Comparison of ENCODE assay signal across 14 cellular contexts in the genomic region with DNA sequence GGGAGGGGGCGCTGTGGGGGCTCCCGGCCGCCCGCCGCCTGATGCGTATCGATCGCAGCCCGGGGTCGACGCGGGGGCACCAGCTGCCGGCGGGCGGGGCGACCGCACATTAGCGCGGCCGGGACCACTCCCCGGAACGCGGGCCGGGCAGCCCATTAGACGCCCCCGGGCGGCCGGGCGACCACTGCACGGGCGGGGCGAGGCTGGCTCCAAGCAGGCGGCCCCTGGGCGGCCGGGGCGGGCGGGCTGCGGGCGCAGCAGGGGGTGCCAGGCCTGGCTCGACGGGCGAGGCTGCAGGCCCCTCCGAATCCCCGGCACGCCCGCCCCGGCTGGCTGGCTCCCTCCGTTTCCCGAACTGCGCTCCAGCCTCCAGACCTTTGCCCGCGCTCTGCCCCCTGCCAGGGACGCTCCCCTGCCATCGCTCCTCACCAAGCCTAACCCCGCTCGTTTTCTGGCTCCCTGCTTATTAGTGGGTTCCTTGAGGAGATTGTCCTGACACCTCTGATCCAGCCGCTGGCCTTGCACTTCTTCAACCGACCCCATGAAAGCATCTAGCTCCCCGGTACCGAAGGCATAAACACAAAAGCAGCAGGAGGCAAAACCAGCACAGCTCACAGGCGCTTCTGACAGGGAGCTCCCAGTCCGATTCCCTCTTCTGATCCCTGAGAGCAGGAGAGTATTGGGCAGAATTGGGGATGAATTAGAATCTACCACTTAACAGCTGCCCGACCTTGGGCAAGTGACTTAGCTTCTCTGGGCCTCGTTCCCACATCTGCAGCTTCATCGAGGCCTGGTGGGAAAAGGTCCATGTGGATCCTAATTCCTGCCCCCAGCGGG.
DNase-seq lines count a peak whose midpoint lies in the region; ATAC-seq and TF ChIP-seq lines count a peak whose summit lies in the region.
"Had no signal": no experiment of that assay in that cellular context is flagged by ENCODE, and none has a peak within 500 bp of the region (broad histone marks: within the 10 kb centered on the region; RNA-seq: fewer than 3 reads in every experiment).

No MANE protein-coding gene starts in this region.

- no TSS peak for BruUV-seq in MCF 10A (replicated peaks; lab: Mats Ljungman, UMichigan)

- H3K27me3 Mint-ChIP-seq in CD4-positive, alpha-beta memory T cell: peaks cover 30 to 34% of the 10 kb centered on the region in 2 donors
- peaks cover 56 to 77% of the 10 kb centered on the region in 2 donors for H3K27me3 Mint-ChIP-seq in effector memory CD8-positive, alpha-beta T cell
- H3K27me3 Mint-ChIP-seq in nephron (ENCODE audit: low read depth) (peaks cover 58% of the 10 kb centered on the region), MCF 10A (ENCODE audit: insufficient read depth, unreplicated experiment) (no peaks in the 10 kb centered on the region)

- H3K9me3 Mint-ChIP-seq in CD4-positive, alpha-beta memory T cell: no peaks in the 10 kb centered on the region
- H3K9me3 Mint-ChIP-seq in effector memory CD8-positive, alpha-beta T cell: no peaks in the 10 kb centered on the region
- H3K9me3 Mint-ChIP-seq in nephron (no peaks in the 10 kb centered on the region), MCF 10A (ENCODE audit: unreplicated experiment) (no peaks in the 10 kb centered on the region)

- no peak overlapping the region for H3K27ac ChIP-seq in CD4-positive, alpha-beta memory T cell (ENCODE audit: low read depth, low read length)
- H3K27ac ChIP-seq in HUES48 (ENCODE audit: low read depth, low read length): peak overlapping the region; percentile 12
- H3K27ac ChIP-seq: C4-2B, gastroesophageal sphincter, parathyroid adenoma had no signal

- DNase-seq in CD4-positive, alpha-beta memory T cell: no peak
- no peak for DNase-seq in effector memory CD8-positive, alpha-beta T cell
- no peak for DNase-seq in MCF 10A (ENCODE audit: unreplicated experiment)
- DNase-seq in NOMO-1 treated with DMSO at 0.1 percent for 48 hours (lab: John Stamatoyannopoulos, UW; ENCODE audit: unreplicated experiment): no peak
- no peak for DNase-seq in stimulated activated naive CD4-positive, alpha-beta T cell (lab: John Stamatoyannopoulos, UW)
- DNase-seq: activated CD4-positive, alpha-beta T cell treated with anti-CD3 and anti-CD28 coated beads for 1 hour; NCI-H1694; stimulated activated CD4-positive, alpha-beta T cell treated with anti-CD3 and anti-CD28 coated beads, Interleukin-1b, Interleukin-23, amount 100 ng/mL, for 48 hours had no signal

- H3K27ac Mint-ChIP-seq in CD4-positive, alpha-beta memory T cell: no peak overlapping the region
- H3K27ac Mint-ChIP-seq in effector memory CD8-positive, alpha-beta T cell: no peak overlapping the region
- H3K27ac Mint-ChIP-seq in nephron: peak overlapping the region; percentile 56 to 90 (median 80)
- no peak overlapping the region for H3K27ac Mint-ChIP-seq in MCF 10A (ENCODE audit: low read depth, unreplicated experiment)

- intact Hi-C loops in CD4-positive, alpha-beta memory T cell (cut with micrococcal nuclease): no loop called here
- intact Hi-C loops in MCF 10A (cut with micrococcal nuclease): no loop called here

- POLR2A ChIA-PET in CD4-positive, alpha-beta memory T cell (lab: Charles Lee; ENCODE audit: partially characterized antibody): no interaction called here
- POLR2A ChIA-PET in MCF 10A (lab: Yijun Ruan, JAX): interaction anchor here (1.5 kb wide), 1 partner anchor 9 kb away, joined by 7 read pairs; no protein-coding TSS in a partner anchor

- peaks cover 7% of the 10 kb centered on the region for H3K27me3 ChIP-seq in CD4-positive, alpha-beta memory T cell (ENCODE audit: insufficient read depth, low read length)
- H3K27me3 ChIP-seq in HUES48 (ENCODE audit: control insufficient read depth, insufficient read depth, low read length): peaks cover 25% of the 10 kb centered on the region

- no peak for ATAC-seq in effector memory CD8-positive, alpha-beta T cell (replicated peaks)
- no peak for ATAC-seq in GM21737 (IDR thresholded peaks at IDR 0.05; ENCODE audit: unreplicated experiment)
- ATAC-seq: gastroesophageal sphincter had no signal

- no peak overlapping the region for H3K9ac ChIP-seq in HUES48 (ENCODE audit: low read depth, low read length)
- H3K9ac ChIP-seq: parathyroid adenoma had no signal

- no peak for TF ChIP-seq CTCF in nephron (IDR thresholded peaks at IDR 0.05; ENCODE audit: unreplicated experiment in 3 of 3)
- TF ChIP-seq CTCF in MCF 10A (IDR thresholded peaks at IDR 0.05; ENCODE audit: unreplicated experiment): no peak

- CTCF ChIA-PET in CD4-positive, alpha-beta memory T cell (lab: Charles Lee; ENCODE audit: partially characterized antibody): interaction anchor here (0.8 to 1.0 kb wide), 2 partner anchors 10 to 53 kb away, joined by 3 read pairs; no protein-coding TSS in a partner anchor
- CTCF ChIA-PET in MCF 10A (lab: Yijun Ruan, JAX): no interaction called here

- peaks cover 2 to 10% (median 7%) of the 10 kb centered on the region in 4 donors for H3K4me1 Mint-ChIP-seq in CD4-positive, alpha-beta memory T cell
- H3K4me1 Mint-ChIP-seq in effector memory CD8-positive, alpha-beta T cell (ENCODE audit: low read depth in 2 of 2): peaks cover 4% of the 10 kb centered on the region in 2 donors
- peaks cover 29% of the 10 kb centered on the region for H3K4me1 Mint-ChIP-seq in nephron
- H3K4me1 Mint-ChIP-seq in MCF 10A (ENCODE audit: insufficient read depth, unreplicated experiment): no peaks in the 10 kb centered on the region

- H3K4me1 ChIP-seq in CD4-positive, alpha-beta memory T cell (ENCODE audit: insufficient read depth, low read length): no peaks in the 10 kb centered on the region
- H3K4me1 ChIP-seq in HUES48 (ENCODE audit: control insufficient read depth, insufficient read depth, low read length): peaks cover 15% of the 10 kb centered on the region; the same call in 1 of the 2 replicates
- H3K4me1 ChIP-seq: parathyroid adenoma had no signal

- H3K4me3 Mint-ChIP-seq in CD4-positive, alpha-beta memory T cell: peak overlapping the region in 5 of 8 donors; percentile 25 to 62 (median 58)
- H3K4me3 Mint-ChIP-seq in effector memory CD8-positive, alpha-beta T cell: peak overlapping the region; percentile 37 to 52
- H3K4me3 Mint-ChIP-seq in nephron: peak overlapping the region; percentile 74 to 81 (median 78)
- no peak overlapping the region for H3K4me3 Mint-ChIP-seq in MCF 10A (ENCODE audit: unreplicated experiment)

- no peaks in the 10 kb centered on the region for H3K9me3 ChIP-seq in CD4-positive, alpha-beta memory T cell (ENCODE audit: control insufficient read depth in 1 of 2, low read length in 2 of 2)
- H3K9me3 ChIP-seq in HUES48 (ENCODE audit: control insufficient read depth, insufficient read depth, low read length): no peaks in the 10 kb centered on the region
- H3K9me3 ChIP-seq: gastroesophageal sphincter had no signal

- H3K4me3 ChIP-seq in CD4-positive, alpha-beta memory T cell (ENCODE audit: low read length in 2 of 2): no peak overlapping the region
- peak overlapping the region; percentile 45 for H3K4me3 ChIP-seq in HUES48 (ENCODE audit: low read depth, low read length)

- H3K36me3 Mint-ChIP-seq in CD4-positive, alpha-beta memory T cell: no peaks in the 10 kb centered on the region
- H3K36me3 Mint-ChIP-seq in effector memory CD8-positive, alpha-beta T cell (ENCODE audit: insufficient read depth): peaks cover 3% of the 10 kb centered on the region
- H3K36me3 Mint-ChIP-seq in nephron (ENCODE audit: low read depth) (no peaks in the 10 kb centered on the region), MCF 10A (ENCODE audit: insufficient read depth, unreplicated experiment) (no peaks in the 10 kb centered on the region)

- no peaks in the 10 kb centered on the region for H3K36me3 ChIP-seq in CD4-positive, alpha-beta memory T cell (ENCODE audit: insufficient read depth, low read length)
- no peaks in the 10 kb centered on the region for H3K36me3 ChIP-seq in HUES48 (ENCODE audit: control insufficient read depth, insufficient read depth, low read length)
- H3K36me3 ChIP-seq: gastroesophageal sphincter had no signal

Comparison
In these comparisons a context has a peak if more than half of its experiments do, and no peak if none do; other contexts are left out.
1. H3K27ac Mint-ChIP-seq: peak in nephron (3 of 3); none in CD4-positive, alpha-beta memory T cell (0 of 7), effector memory CD8-positive, alpha-beta T cell (0 of 2) and MCF 10A (single experiment).